In the genomic region with DNA sequence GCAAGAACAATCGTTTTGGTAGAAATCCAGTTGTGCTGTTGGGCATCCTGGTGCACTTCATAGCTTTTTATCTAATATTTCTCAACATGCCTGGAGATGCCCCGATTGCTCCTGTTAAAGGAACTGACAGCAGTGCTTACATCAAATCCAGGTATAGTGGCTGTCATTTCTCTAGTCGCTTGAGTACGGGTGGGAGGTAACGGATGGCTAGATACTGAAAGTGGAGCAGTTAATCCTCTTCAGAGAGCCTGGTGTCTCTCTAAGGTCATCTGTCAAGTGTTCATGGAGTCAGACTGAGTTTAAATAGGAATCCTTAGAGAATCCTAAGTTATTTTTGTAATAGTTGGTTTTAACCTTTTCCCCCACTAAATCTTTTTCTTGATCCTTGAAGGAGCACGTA, we compare ENCODE assay signal across 24 cellular contexts. TPM values are rescaled to one million over a fixed set of nuclear protein-coding genes. Genes with fewer than 3 reads are reported as not detected.
DNase-seq lines count a peak whose midpoint lies in the region; ATAC-seq and FAIRE-seq lines count a peak whose summit lies in the region.
"Had no signal": no experiment of that assay in that cellular context is flagged by ENCODE, and none has a peak within 500 bp of the region (broad histone marks: within the 10 kb centered on the region; RNA-seq: fewer than 3 reads in every experiment).

No MANE protein-coding gene starts in this region.

- peaks cover 0 to 2% of the 10 kb centered on the region in 2 donors for H3K9me3 Mint-ChIP-seq in activated T-cell treated with anti-CD3 and anti-CD28 coated beads, Interleukin-2, amount 50 U/mL, for 72 hours
- H3K9me3 Mint-ChIP-seq in activated T-cell treated with anti-CD3 and anti-CD28 coated beads, Interleukin-2, amount 50 U/mL, for 4 hours = no peaks in the 10 kb centered on the region
- H3K9me3 Mint-ChIP-seq in T-cell = no peaks in the 10 kb centered on the region
- no peaks in the 10 kb centered on the region for H3K9me3 Mint-ChIP-seq in activated CD4-positive, alpha-beta T cell treated with anti-CD3 and anti-CD28 coated beads for 36 hours (ENCODE audit: low read depth)

- intact Hi-C loops in activated CD4-positive, alpha-beta T cell treated with anti-CD3 and anti-CD28 coated beads for 36 hours (cut with DNase I, micrococcal nuclease) = no loop called here

- H3K27ac ChIP-seq in esophagus (ENCODE audit: low read depth in 2 of 2, low read length in 1 of 2) = peak overlapping the region; percentile 18 to 22
- H3K27ac ChIP-seq: GM23248, SJSA1 had no signal

- ATAC-seq in activated T-cell treated with anti-CD3 and anti-CD28 coated beads, Interleukin-2, amount 50 U/mL, for 72 hours (replicated peaks in 1 of 2) = no peak
- ATAC-seq in activated T-cell treated with anti-CD3 and anti-CD28 coated beads, Interleukin-2, amount 50 U/mL, for 4 hours = no peak
- no peak for ATAC-seq in T-cell (replicated peaks in 1 of 4)
- ATAC-seq in activated CD4-positive, alpha-beta T cell treated with anti-CD3 and anti-CD28 coated beads for 36 hours = no peak
- ATAC-seq: K562, PC-3, Right ventricle myocardium inferior had no signal

- no peaks in the 10 kb centered on the region for H3K27me3 Mint-ChIP-seq in activated T-cell treated with anti-CD3 and anti-CD28 coated beads, Interleukin-2, amount 50 U/mL, for 72 hours (ENCODE audit: low read depth)
- H3K27me3 Mint-ChIP-seq in activated T-cell treated with anti-CD3 and anti-CD28 coated beads, Interleukin-2, amount 50 U/mL, for 4 hours (ENCODE audit: low read depth) = no peaks in the 10 kb centered on the region
- H3K27me3 Mint-ChIP-seq in T-cell = no peaks in the 10 kb centered on the region
- no peaks in the 10 kb centered on the region for H3K27me3 Mint-ChIP-seq in activated CD4-positive, alpha-beta T cell treated with anti-CD3 and anti-CD28 coated beads for 36 hours

- DNase-seq in activated T-cell treated with anti-CD3 and anti-CD28 coated beads, Interleukin-2, amount 50 U/mL, for 72 hours = no peak
- no peak for DNase-seq in activated T-cell treated with anti-CD3 and anti-CD28 coated beads, Interleukin-2, amount 50 U/mL, for 4 hours
- DNase-seq in T-cell (no peak), putamen (ENCODE audit: low spot score) (peak; percentile 19), urothelium cell line (ENCODE audit: low spot score) (no peak)
- no peak for DNase-seq in activated CD4-positive, alpha-beta T cell treated with anti-CD3 and anti-CD28 coated beads for 36 hours
- no peak for DNase-seq in activated CD4-positive, alpha-beta T cell treated with anti-CD3 and anti-CD28 coated beads, Interleukin-2, amount 50 U/mL, for 4 hours
- DNase-seq: GM23248; H7; Kasumi-1; NCI-H1092 treated with DMSO at 0.1 percent for 48 hours; NCI-H1436; NCI-H187; NCI-H2081 treated with DMSO at 0.1 percent for 48 hours; NCI-H2171; NCI-H748 treated with DMSO at 0.1 percent for 48 hours; NK-92 treated with Interleukin-12 subunit alpha and Interleukin-12 subunit beta, amount 100 ng/mL, for 24 hours; PC-3 had no signal

- H3K4me1 ChIP-seq in esophagus (ENCODE audit: control insufficient read depth in 2 of 2, insufficient read depth in 2 of 2, low read length in 1 of 2) = no peaks in the 10 kb centered on the region

- CTCF ChIA-PET in T-cell (lab: Charles Lee) = no interaction called here
- CTCF ChIA-PET in activated CD4-positive, alpha-beta T cell treated with anti-CD3 and anti-CD28 coated beads for 36 hours (lab: Charles Lee) = no interaction called here

- H3K36me3 Mint-ChIP-seq in activated T-cell treated with anti-CD3 and anti-CD28 coated beads, Interleukin-2, amount 50 U/mL, for 72 hours (ENCODE audit: insufficient read depth in 2 of 2) = peaks cover 12 to 23% of the 10 kb centered on the region in 2 donors
- H3K36me3 Mint-ChIP-seq in activated T-cell treated with anti-CD3 and anti-CD28 coated beads, Interleukin-2, amount 50 U/mL, for 4 hours (ENCODE audit: insufficient read depth) = peaks cover 26% of the 10 kb centered on the region
- H3K36me3 Mint-ChIP-seq in T-cell = peaks cover 48% of the 10 kb centered on the region
- H3K36me3 Mint-ChIP-seq in activated CD4-positive, alpha-beta T cell treated with anti-CD3 and anti-CD28 coated beads for 36 hours (ENCODE audit: low read depth) = peaks cover 22% of the 10 kb centered on the region

- H3K27ac Mint-ChIP-seq in activated T-cell treated with anti-CD3 and anti-CD28 coated beads, Interleukin-2, amount 50 U/mL, for 72 hours = peak overlapping the region; percentile 38
- peak overlapping the region; percentile 49 to 52 for H3K27ac Mint-ChIP-seq in T-cell
- H3K27ac Mint-ChIP-seq in activated CD4-positive, alpha-beta T cell treated with anti-CD3 and anti-CD28 coated beads for 36 hours = no peak overlapping the region

- no peaks in the 10 kb centered on the region for H3K9me3 ChIP-seq in esophagus (ENCODE audit: control insufficient read depth in 2 of 2, insufficient read depth in 1 of 2, low read depth in 1 of 2, low read length in 1 of 2)
- H3K9me3 ChIP-seq: SJSA1 had no signal

- WGBS in esophagus, 2 donors = 61 to 63% methylated on average over 6 of the region's 6 CpGs

- H3K36me3 ChIP-seq in esophagus (ENCODE audit: control insufficient read depth in 2 of 2, insufficient read depth in 2 of 2, low read length in 1 of 2) = peaks cover 3 to 15% of the 10 kb centered on the region in 2 donors

- no peaks in the 10 kb centered on the region for H3K27me3 ChIP-seq in esophagus (ENCODE audit: control insufficient read depth in 1 of 2, insufficient read depth in 2 of 2, low read length in 2 of 2)
- H3K27me3 ChIP-seq: SJSA1 had no signal

- H3K4me1 Mint-ChIP-seq in activated T-cell treated with anti-CD3 and anti-CD28 coated beads, Interleukin-2, amount 50 U/mL, for 72 hours (ENCODE audit: low read depth) = peaks cover 17% of the 10 kb centered on the region
- H3K4me1 Mint-ChIP-seq in activated T-cell treated with anti-CD3 and anti-CD28 coated beads, Interleukin-2, amount 50 U/mL, for 4 hours (ENCODE audit: low read depth) = peaks cover 24% of the 10 kb centered on the region
- H3K4me1 Mint-ChIP-seq in T-cell = peaks cover 18 to 28% (median 27%) of the 10 kb centered on the region in 3 donors
- H3K4me1 Mint-ChIP-seq in activated CD4-positive, alpha-beta T cell treated with anti-CD3 and anti-CD28 coated beads for 36 hours = peaks cover 16% of the 10 kb centered on the region

- H3K4me3 Mint-ChIP-seq in activated T-cell treated with anti-CD3 and anti-CD28 coated beads, Interleukin-2, amount 50 U/mL, for 72 hours = no peak overlapping the region
- H3K4me3 Mint-ChIP-seq in activated T-cell treated with anti-CD3 and anti-CD28 coated beads, Interleukin-2, amount 50 U/mL, for 4 hours = no peak overlapping the region
- no peak overlapping the region for H3K4me3 Mint-ChIP-seq in T-cell
- H3K4me3 Mint-ChIP-seq in activated CD4-positive, alpha-beta T cell treated with anti-CD3 and anti-CD28 coated beads for 36 hours = no peak overlapping the region

- POLR2A ChIA-PET in T-cell (lab: Charles Lee) = interaction anchor here in 1 of 2 donors (0.8 kb wide), 1 partner anchor 22 kb away, joined by 3 read pairs; no protein-coding TSS in a partner anchor
- POLR2A ChIA-PET in activated CD4-positive, alpha-beta T cell treated with anti-CD3 and anti-CD28 coated beads for 36 hours (lab: Charles Lee) = no interaction called here

- H3K4me3 ChIP-seq in esophagus (ENCODE audit: low read depth in 1 of 2, low read length in 2 of 2) = no peak overlapping the region
- H3K4me3 ChIP-seq: GM23248, K562, SJSA1 had no signal

- FAIRE-seq in urothelium cell line (lab: Jason Lieb, UNC) = no peak
- FAIRE-seq: G401.6, HTR-8/SVneo, K562 had no signal

RNA-seq across cellular contexts. Expression of gene MFSD11, which starts 37.1 kb away (rescaled TPM):
- 10 to 100 TPM; 34.8 to 43.1 TPM for total RNA-seq in activated T-cell treated with anti-CD3 and anti-CD28 coated beads, Interleukin-2, amount 50 U/mL, for 72 hours
- total RNA-seq in activated T-cell treated with anti-CD3 and anti-CD28 coated beads, Interleukin-2, amount 50 U/mL, for 4 hours = 10 to 100 TPM; 14.6 to 16.6 (median 15.1) TPM
- total RNA-seq in T-cell = 10 to 100 TPM; 30.5 to 41.5 (median 34.6) TPM
- 10 to 100 TPM; 11.3 to 15.4 TPM for polyA plus RNA-seq in esophagus
- total RNA-seq in activated CD4-positive, alpha-beta T cell treated with anti-CD3 and anti-CD28 coated beads for 36 hours = 10 to 100 TPM; 10.3 to 15.1 TPM

RNA-seq across cellular contexts. Expression of gene SRSF2, which starts 37.9 kb away (rescaled TPM):
- total RNA-seq in activated T-cell treated with anti-CD3 and anti-CD28 coated beads, Interleukin-2, amount 50 U/mL, for 72 hours = 100 to 1,000 TPM; 260 to 275 TPM
- total RNA-seq in activated T-cell treated with anti-CD3 and anti-CD28 coated beads, Interleukin-2, amount 50 U/mL, for 4 hours = 100 to 1,000 TPM; 845 to 927 (median 920) TPM
- 100 to 1,000 TPM; 349 to 413 (median 382) TPM for total RNA-seq in T-cell
- 100 to 1,000 TPM; 152 to 242 TPM for polyA plus RNA-seq in esophagus
- 100 to 1,000 TPM; 335 to 340 TPM for total RNA-seq in activated CD4-positive, alpha-beta T cell treated with anti-CD3 and anti-CD28 coated beads for 36 hours

RNA-seq across cellular contexts. Expression of gene METTL23, which starts 48.4 kb away (rescaled TPM):
- total RNA-seq in activated T-cell treated with anti-CD3 and anti-CD28 coated beads, Interleukin-2, amount 50 U/mL, for 72 hours = 10 to 100 TPM; 25.4 to 30.7 TPM
- 10 to 100 TPM; 31.4 to 34.4 (median 31.5) TPM for total RNA-seq in activated T-cell treated with anti-CD3 and anti-CD28 coated beads, Interleukin-2, amount 50 U/mL, for 4 hours
- total RNA-seq in T-cell = 10 to 100 TPM; 46.9 to 70.1 (median 60.0) TPM
- 10 to 100 TPM; 22.9 to 24.0 TPM for polyA plus RNA-seq in esophagus
- 10 to 100 TPM; 18.9 to 25.3 TPM for total RNA-seq in activated CD4-positive, alpha-beta T cell treated with anti-CD3 and anti-CD28 coated beads for 36 hours

RNA-seq across cellular contexts. Expression of gene JMJD6, which starts 48.6 kb away (rescaled TPM):
- 10 to 100 TPM; 56.5 to 67.2 TPM for total RNA-seq in activated T-cell treated with anti-CD3 and anti-CD28 coated beads, Interleukin-2, amount 50 U/mL, for 72 hours
- 10 to 100 TPM; 67.3 to 73.2 (median 68.7) TPM for total RNA-seq in activated T-cell treated with anti-CD3 and anti-CD28 coated beads, Interleukin-2, amount 50 U/mL, for 4 hours
- 100 to 1,000 TPM in 1 of 5 donors, 10 to 100 TPM in 4; 48.7 to 155 (median 56.6) TPM for total RNA-seq in T-cell
- 10 to 100 TPM; 18.3 to 21.9 TPM for polyA plus RNA-seq in esophagus
- total RNA-seq in activated CD4-positive, alpha-beta T cell treated with anti-CD3 and anti-CD28 coated beads for 36 hours = 10 to 100 TPM; 51.3 to 65.5 TPM
